Comparison of ENCODE assay signal across 22 cellular contexts in the genomic region with DNA sequence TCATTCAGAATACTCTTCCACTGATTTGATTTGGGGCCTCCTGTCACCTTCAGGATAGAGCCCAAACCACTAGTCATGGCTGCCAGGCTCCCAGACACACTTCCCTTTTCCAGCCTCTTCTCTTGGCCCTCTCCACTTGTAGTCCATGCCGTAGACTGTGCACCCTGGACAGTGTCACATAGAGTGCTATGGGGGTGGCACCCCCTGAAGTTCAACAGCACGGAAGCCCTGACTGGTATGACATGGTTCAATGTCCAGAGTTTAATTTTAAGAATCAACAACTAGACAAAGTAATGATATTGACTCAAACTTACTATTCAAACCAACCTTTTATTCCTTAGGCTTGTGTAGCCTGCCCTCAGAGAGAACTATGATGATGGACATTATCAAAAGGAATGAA. TPM values are rescaled to one million over a fixed set of nuclear protein-coding genes. Genes with fewer than 3 reads are reported as not detected.
"Had no signal": no experiment of that assay in that cellular context is flagged by ENCODE, and none has a peak within 500 bp of the region (broad histone marks: within the 10 kb centered on the region; RNA-seq: fewer than 3 reads in every experiment).

No MANE protein-coding gene starts in this region.

- H3K9ac ChIP-seq: parathyroid adenoma had no signal

- H3K4me1 ChIP-seq: parathyroid adenoma, prostate gland, thyroid gland had no signal

- H3K9me3 ChIP-seq: esophagus squamous epithelium, prostate gland, suprapubic skin, thyroid gland, upper lobe of right lung had no signal

- H2AFZ ChIP-seq: hepatocyte, parathyroid adenoma had no signal

- ATAC-seq: foreskin keratinocyte had no signal

- H3K27me3 ChIP-seq: cardiac muscle cell, esophagus squamous epithelium, foreskin keratinocyte, hepatocyte, suprapubic skin, thyroid gland, upper lobe of right lung had no signal

- H3K36me3 ChIP-seq: cardiac muscle cell, prostate gland, suprapubic skin, thyroid gland had no signal

- H3K27ac ChIP-seq: cardiac muscle cell, foreskin keratinocyte, hepatocyte, parathyroid adenoma, prostate gland, suprapubic skin, thyroid gland, upper lobe of right lung had no signal

- FAIRE-seq: colon, kidney, small intestine had no signal

- H3K4me3 ChIP-seq: cardiac muscle cell, esophagus squamous epithelium, hepatocyte, lung, prostate gland, suprapubic skin, thyroid gland, upper lobe of right lung had no signal

- DNase-seq: cerebellar nuclear complex; esophagus squamous epithelium; foreskin keratinocyte; kidney; left cardiac atrium; mesenchymal stem cell; midbrain; small intestine; stimulated activated CD4-positive, alpha-beta T cell treated with anti-CD3 and anti-CD28 coated beads, Interleukin-12 subunit alpha, Interleukin-12 subunit beta, amount 100 ng/mL, for 4 hours; stimulated activated naive CD4-positive, alpha-beta T cell treated with Interleukin-2 at 50 U/mL for 16 hours; upper lobe of right lung had no signal

- H3K4me2 ChIP-seq: hepatocyte had no signal

RNA-seq across cellular contexts. Expression of gene FMO2, which starts 22.3 kb away (rescaled TPM):
- total RNA-seq: cardiac muscle cell; epithelial cell of proximal tubule; foreskin keratinocyte; natural killer cell treated with Interleukin-12 subunit alpha and Interleukin-12 subunit beta and Interleukin-15 and Interleukin-18, amount 100 ng/mL, for 72 hours; renal cortical epithelial cell had no signal
- polyA plus RNA-seq: cardiac muscle cell, foreskin keratinocyte, hepatocyte had no signal

RNA-seq across cellular contexts. Expression of gene FMO1, which starts 40.9 kb away (rescaled TPM):
- total RNA-seq: cardiac muscle cell; epithelial cell of proximal tubule; foreskin keratinocyte; natural killer cell treated with Interleukin-12 subunit alpha and Interleukin-12 subunit beta and Interleukin-15 and Interleukin-18, amount 100 ng/mL, for 72 hours had no signal
- polyA plus RNA-seq: foreskin keratinocyte had no signal
